In the genomic region with DNA sequence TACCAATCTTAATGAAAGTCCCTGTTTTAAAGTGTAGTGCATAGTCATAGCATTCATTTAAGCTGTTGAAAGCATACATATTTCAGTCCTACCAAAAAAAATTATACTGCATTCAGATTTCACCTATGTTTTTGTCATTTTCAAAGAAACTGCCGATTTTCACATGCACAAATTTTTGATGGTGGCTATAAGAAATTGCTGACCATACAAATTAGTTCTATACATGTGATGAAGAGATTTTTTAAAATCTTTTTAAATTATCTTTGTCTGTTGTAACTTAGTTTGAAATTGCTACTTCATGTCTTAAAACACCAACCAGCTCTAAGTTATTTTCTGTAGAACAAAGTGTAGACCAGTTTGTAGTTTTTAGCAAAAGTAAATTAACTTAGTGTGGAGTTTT, we compare ENCODE assay signal across 33 cellular contexts.
"Had no signal": no experiment of that assay in that cellular context is flagged by ENCODE, and none has a peak within 500 bp of the region (broad histone marks: within the 10 kb centered on the region; RNA-seq: fewer than 3 reads in every experiment).

No MANE protein-coding gene starts in this region.

- H3K4me2 ChIP-seq: neural progenitor cell, smooth muscle cell had no signal

- H3K9ac ChIP-seq: neural progenitor cell, parathyroid adenoma had no signal

- H3K27ac Mint-ChIP-seq: naive thymus-derived CD4-positive, alpha-beta T cell; natural killer cell; neural progenitor cell; progenitor cell of endocrine pancreas; stimulated activated memory B cell treated with anti-CD40 and anti-IgM and Interleukin-4, amounts not matched to agents 10 μg/mL and 1 μg/mL and 100 μg/mL, for 72 hours; stimulated activated naive CD8-positive, alpha-beta T cell treated with anti-CD3 and anti-CD28 coated beads, Interleukin-15, amount 100 ng/mL, for 72 hours; type B pancreatic cell had no signal

- H3K4me3 Mint-ChIP-seq: naive thymus-derived CD4-positive, alpha-beta T cell; natural killer cell; neural progenitor cell; stimulated activated memory B cell treated with anti-CD40 and anti-IgM and Interleukin-4, amounts not matched to agents 10 μg/mL and 1 μg/mL and 100 μg/mL, for 72 hours; stimulated activated naive CD8-positive, alpha-beta T cell treated with anti-CD3 and anti-CD28 coated beads, Interleukin-15, amount 100 ng/mL, for 72 hours; type B pancreatic cell had no signal

- H2AFZ ChIP-seq: neural progenitor cell, parathyroid adenoma had no signal

- H3K27me3 ChIP-seq: neural progenitor cell, ovary, spleen, suprapubic skin, testis, tibial artery, transverse colon, upper lobe of right lung, vagina had no signal

- FAIRE-seq: urothelium cell line had no signal

- H3K27me3 Mint-ChIP-seq: progenitor cell of endocrine pancreas; stimulated activated memory B cell treated with anti-CD40 and anti-IgM and Interleukin-4, amounts not matched to agents 10 μg/mL and 1 μg/mL and 100 μg/mL, for 72 hours; stimulated activated naive CD8-positive, alpha-beta T cell treated with anti-CD3 and anti-CD28 coated beads, Interleukin-15, amount 100 ng/mL, for 72 hours had no signal

- DNase-seq: naive thymus-derived CD4-positive, alpha-beta T cell; natural killer cell; occipital lobe; ovary; posterior cingulate gyrus; psoas muscle; right cardiac atrium; spleen; stimulated activated CD4-positive, alpha-beta T cell treated with anti-CD3 and anti-CD28 coated beads, Interleukin-12 subunit alpha, Interleukin-12 subunit beta, amount 100 ng/mL, for 4 hours; stimulated activated CD4-positive, alpha-beta T cell treated with anti-CD3 and anti-CD28 coated beads, Interleukin-1b, Interleukin-23, amount 100 ng/mL, for 48 hours; stimulated activated CD4-positive, alpha-beta T cell treated with anti-CD3 and anti-CD28 coated beads, Interleukin-4, amount 100 ng/mL, for 1 hour; stimulated activated CD4-positive, alpha-beta T cell treated with anti-CD3 and anti-CD28 coated beads, Interleukin-4, amount 100 ng/mL, for 4 hours; stimulated activated CD8-positive, alpha-beta memory T cell treated with anti-CD3 and anti-CD28 coated beads, Interleukin-4, amount 100 ng/mL, for 48 hours; stimulated activated naive CD4-positive, alpha-beta T cell; stimulated activated naive CD8-positive, alpha-beta T cell treated with anti-CD3 and anti-CD28 coated beads, Interleukin-15, amount 100 ng/mL, for 72 hours; stimulated activated naive CD8-positive, alpha-beta T cell treated with anti-CD3 and anti-CD28 coated beads, Interleukin-15, Interleukin-2, amounts not matched to agents 100 U/mL and 50 U/mL, for 24 hours; substantia nigra; testis; tibial artery; transverse colon; upper lobe of right lung had no signal

- H3K9me3 Mint-ChIP-seq: natural killer cell; nephron; stimulated activated memory B cell treated with anti-CD40 and anti-IgM and Interleukin-4, amounts not matched to agents 10 μg/mL and 1 μg/mL and 100 μg/mL, for 72 hours; stimulated activated naive CD8-positive, alpha-beta T cell treated with anti-CD3 and anti-CD28 coated beads, Interleukin-15, amount 100 ng/mL, for 72 hours; type B pancreatic cell had no signal

- H3K36me3 ChIP-seq: neural progenitor cell, ovary, spleen, suprapubic skin, tibial artery, transverse colon, upper lobe of right lung, vagina had no signal

- H3K79me2 ChIP-seq: parathyroid adenoma had no signal

- H3K4me3 ChIP-seq: neural progenitor cell, ovary, psoas muscle, skin epidermis, smooth muscle cell, spleen, suprapubic skin, testis, tibial artery, transverse colon, upper lobe of right lung, vagina had no signal

- H3K27ac ChIP-seq: neural progenitor cell, parathyroid adenoma, psoas muscle, skin epidermis, spleen, suprapubic skin, tibial artery, transverse colon, upper lobe of right lung, vagina had no signal

- ATAC-seq: naive thymus-derived CD4-positive, alpha-beta T cell; natural killer cell; psoas muscle; right cardiac atrium; sciatic nerve; stimulated activated memory B cell treated with anti-CD40 and anti-IgM and Interleukin-4, amounts not matched to agents 10 μg/mL and 1 μg/mL and 100 μg/mL, for 72 hours; stimulated activated naive CD8-positive, alpha-beta T cell treated with anti-CD3 and anti-CD28 coated beads, Interleukin-15, amount 100 ng/mL, for 72 hours; stimulated activated naive CD8-positive, alpha-beta T cell treated with anti-CD3 and anti-CD28 coated beads, Interleukin-15, Interleukin-2, amounts not matched to agents 100 U/mL and 50 U/mL, for 24 hours; upper lobe of right lung had no signal

- H3K9me3 ChIP-seq: ovary, psoas muscle, spleen, suprapubic skin, testis, tibial artery, transverse colon, upper lobe of right lung, vagina had no signal

- H3K4me1 ChIP-seq: neural progenitor cell, parathyroid adenoma had no signal
